In the genomic region with DNA sequence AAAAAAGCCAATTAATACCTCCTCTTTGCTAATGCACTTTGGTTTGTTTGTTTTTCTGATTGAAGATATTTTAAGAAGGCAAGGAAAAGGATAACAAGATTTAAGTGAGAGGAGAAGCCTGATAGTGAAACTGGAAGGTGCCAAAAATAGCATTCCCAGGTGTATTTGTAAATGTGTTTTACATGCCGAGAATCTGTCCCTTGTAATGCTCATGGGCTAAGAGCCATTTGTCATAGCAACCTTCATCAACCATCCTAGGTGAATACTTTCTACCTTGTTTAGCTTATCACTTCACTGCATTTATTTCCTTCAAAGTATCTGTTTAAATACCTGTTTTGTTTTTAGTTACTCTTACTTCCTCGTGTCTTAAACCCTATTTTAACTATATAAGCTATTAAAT, we compare ENCODE assay signal across 14 cellular contexts.
DNase-seq lines count a peak whose midpoint lies in the region; TF ChIP-seq lines count a peak whose summit lies in the region.
"Had no signal": no experiment of that assay in that cellular context is flagged by ENCODE, and none has a peak within 500 bp of the region (broad histone marks: within the 10 kb centered on the region; RNA-seq: fewer than 3 reads in every experiment).

No MANE protein-coding gene starts in this region.

- TF ChIP-seq POLR2A in testis (IDR thresholded peaks at IDR 0.05) = no peak

- no peak overlapping the region for H3K27ac ChIP-seq in CD4-positive, alpha-beta memory T cell (ENCODE audit: low read depth, low read length)
- H3K27ac ChIP-seq in testis = no peak overlapping the region

- peaks cover 0 to 20% (median 4%) of the 10 kb centered on the region in 8 donors for H3K9me3 Mint-ChIP-seq in CD4-positive, alpha-beta memory T cell
- H3K9me3 Mint-ChIP-seq: GM23338 had no signal

- CTCF ChIA-PET in CD4-positive, alpha-beta memory T cell (lab: Charles Lee; ENCODE audit: partially characterized antibody) = no interaction called here

- H3K36me3 Mint-ChIP-seq in CD4-positive, alpha-beta memory T cell = no peaks in the 10 kb centered on the region
- H3K36me3 Mint-ChIP-seq: CD4-positive, CD25-positive, alpha-beta regulatory T cell had no signal

- no peak overlapping the region for H3K27ac Mint-ChIP-seq in CD4-positive, alpha-beta memory T cell
- H3K27ac Mint-ChIP-seq: CD4-positive, CD25-positive, alpha-beta regulatory T cell; GM23338 had no signal

- H3K4me1 ChIP-seq in CD4-positive, alpha-beta memory T cell (ENCODE audit: insufficient read depth, low read length) = no peaks in the 10 kb centered on the region
- no peaks in the 10 kb centered on the region for H3K4me1 ChIP-seq in testis
- H3K4me1 ChIP-seq: BE2C, Caco-2 had no signal

- no peak overlapping the region for H3K4me3 ChIP-seq in CD4-positive, alpha-beta memory T cell (ENCODE audit: low read length in 2 of 2)
- no peak overlapping the region for H3K4me3 ChIP-seq in testis
- H3K4me3 ChIP-seq: GM23338 had no signal

- POLR2A ChIA-PET in CD4-positive, alpha-beta memory T cell (lab: Charles Lee; ENCODE audit: partially characterized antibody) = no interaction called here

- DNase-seq in NCI-H2171 treated with DMSO at 0.1 percent for 48 hours (lab: John Stamatoyannopoulos, UW) (peak; percentile 11), NCI-H2171 (lab: John Stamatoyannopoulos, UW) (no peak), NCI-H774 (lab: John Stamatoyannopoulos, UW) (peak; percentile 18), cerebellum (ENCODE audit: low spot score) (peak; percentile 17), anterior cingulate cortex (lab: John Stamatoyannopoulos, UW) (no peak), testis (no peak)
- no peak for DNase-seq in CD4-positive, alpha-beta memory T cell
- DNase-seq: ACHN; BE2C; Caco-2; CD4-positive, CD25-positive, alpha-beta regulatory T cell; GDM1; HCEC 1CT had no signal

- no peak overlapping the region for H3K4me3 Mint-ChIP-seq in CD4-positive, alpha-beta memory T cell
- H3K4me3 Mint-ChIP-seq: CD4-positive, CD25-positive, alpha-beta regulatory T cell; GM23338 had no signal

- no peaks in the 10 kb centered on the region for H3K27me3 ChIP-seq in CD4-positive, alpha-beta memory T cell (ENCODE audit: insufficient read depth, low read length)
- H3K27me3 ChIP-seq in testis = no peaks in the 10 kb centered on the region
- H3K27me3 ChIP-seq: BE2C had no signal

- no peaks in the 10 kb centered on the region for H3K27me3 Mint-ChIP-seq in CD4-positive, alpha-beta memory T cell
- H3K27me3 Mint-ChIP-seq: CD4-positive, CD25-positive, alpha-beta regulatory T cell had no signal

- no peaks in the 10 kb centered on the region for H3K4me1 Mint-ChIP-seq in CD4-positive, alpha-beta memory T cell
- H3K4me1 Mint-ChIP-seq: CD4-positive, CD25-positive, alpha-beta regulatory T cell had no signal

- no peaks in the 10 kb centered on the region for H3K36me3 ChIP-seq in CD4-positive, alpha-beta memory T cell (ENCODE audit: insufficient read depth, low read length)
- H3K36me3 ChIP-seq in testis (ENCODE audit: low read depth, missing control alignments) = no peaks in the 10 kb centered on the region
- H3K36me3 ChIP-seq: BE2C had no signal

- intact Hi-C loops in CD4-positive, alpha-beta memory T cell (cut with micrococcal nuclease) = no loop called here
- intact Hi-C loops in testis (cut with DNase I; ENCODE audit: low total_unique reads) = no loop called here

- no peak for TF ChIP-seq CTCF in testis (IDR thresholded peaks at IDR 0.05)

- H3K9me3 ChIP-seq in CD4-positive, alpha-beta memory T cell (ENCODE audit: control insufficient read depth in 1 of 2, low read length in 2 of 2) = peaks cover 0 to 4% of the 10 kb centered on the region in 2 donors
- H3K9me3 ChIP-seq in testis = no peaks in the 10 kb centered on the region
- H3K9me3 ChIP-seq: BE2C, Caco-2 had no signal

- 44 to 49% methylated on average over 2 of the region's 2 CpGs for WGBS in testis, 2 donors

Comparison
In these comparisons a context has a peak if more than half of its experiments do, and no peak if none do; other contexts are left out.
1. DNase-seq: peak in NCI-H2171 treated with DMSO at 0.1 percent for 48 hours (single experiment), NCI-H774 (single experiment) and cerebellum (single experiment); none in NCI-H2171 (single experiment), CD4-positive, alpha-beta memory T cell (0 of 5), anterior cingulate cortex (0 of 58) and testis (single experiment).